Comparison of ENCODE assay signal across 21 cellular contexts in the genomic region with DNA sequence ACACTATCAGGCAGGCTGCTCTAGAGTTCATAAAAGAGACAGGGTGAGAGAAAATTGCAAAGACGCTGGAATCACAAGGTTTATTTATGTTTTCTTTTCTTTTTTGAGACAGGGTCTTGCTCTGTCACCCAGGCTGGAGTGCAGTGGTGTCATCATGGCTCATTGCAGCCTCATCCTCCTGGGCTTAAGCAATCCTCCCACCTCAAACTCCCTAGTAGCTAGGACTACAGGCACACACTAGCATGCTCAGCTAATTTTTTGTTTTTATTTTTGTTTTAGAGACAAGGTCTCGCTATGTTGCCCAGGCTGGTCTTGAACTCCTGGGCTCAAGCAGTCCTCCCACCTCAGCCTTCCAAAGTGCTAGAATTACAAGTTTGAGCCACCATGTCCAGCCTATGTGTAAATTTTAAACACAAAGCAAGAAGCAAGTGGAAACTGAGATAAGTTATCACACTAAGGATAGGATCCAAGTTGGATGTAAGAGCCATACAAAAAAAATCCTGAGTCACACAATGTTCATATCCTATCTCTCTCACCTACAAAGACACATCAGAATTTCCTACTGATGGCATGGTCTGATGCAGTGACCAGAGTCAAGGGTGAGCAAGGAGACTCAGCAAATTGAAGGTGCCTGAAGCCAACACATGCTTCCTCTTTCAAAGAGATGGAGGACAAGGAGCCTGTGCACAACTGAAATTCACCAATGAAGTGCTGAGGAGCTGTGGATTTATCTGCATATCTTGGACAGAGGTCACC.
"Had no signal": no experiment of that assay in that cellular context is flagged by ENCODE, and none has a peak within 500 bp of the region (broad histone marks: within the 10 kb centered on the region; RNA-seq: fewer than 3 reads in every experiment).

No MANE protein-coding gene starts in this region.

- H3K27me3 Mint-ChIP-seq: dendritic cell treated with granulocyte-macrophage colony-stimulating factor and Interleukin-4, amounts not matched to agents 40 ng/mL and 50 ng/mL, for 4 days; progenitor cell of endocrine pancreas had no signal

- H3K4me3 ChIP-seq: esophagus muscularis mucosa, gastroesophageal sphincter, left ventricle myocardium inferior, lung, neural progenitor cell, pancreas, stomach had no signal

- H3K27ac Mint-ChIP-seq: dendritic cell treated with granulocyte-macrophage colony-stimulating factor and Interleukin-4, amounts not matched to agents 40 ng/mL and 50 ng/mL, for 4 days; effector memory CD8-positive, alpha-beta T cell; immature natural killer cell; natural killer cell treated with Interleukin-12 subunit alpha and Interleukin-12 subunit beta and Interleukin-15 and Interleukin-18, amount 100 ng/mL, for 72 hours; neural progenitor cell had no signal

- FAIRE-seq: keratinocyte, pancreas, small intestine had no signal

- DNase-seq: effector memory CD8-positive, alpha-beta T cell; immature natural killer cell; left ventricle myocardium inferior; mesenchymal stem cell; midbrain; nucleus accumbens; right cardiac atrium; small intestine; stimulated activated CD4-positive, alpha-beta T cell treated with anti-CD3 and anti-CD28 coated beads, Interleukin-12 subunit alpha, Interleukin-12 subunit beta, amount 100 ng/mL, for 4 hours; stimulated activated naive CD4-positive, alpha-beta T cell; stomach; substantia nigra had no signal

- H3K4me3 Mint-ChIP-seq: dendritic cell treated with granulocyte-macrophage colony-stimulating factor and Interleukin-4, amounts not matched to agents 40 ng/mL and 50 ng/mL, for 4 days; effector memory CD8-positive, alpha-beta T cell; natural killer cell treated with Interleukin-12 subunit alpha and Interleukin-12 subunit beta and Interleukin-15 and Interleukin-18, amount 100 ng/mL, for 72 hours; neural progenitor cell had no signal

- H3K27me3 ChIP-seq: esophagus muscularis mucosa, gastroesophageal sphincter, neural progenitor cell, pancreas, stomach had no signal

- H3K36me3 ChIP-seq: esophagus muscularis mucosa, gastroesophageal sphincter, left ventricle myocardium inferior, pancreas, stomach had no signal
